ENCODE assay signal across 9 cellular contexts in the genomic region with DNA sequence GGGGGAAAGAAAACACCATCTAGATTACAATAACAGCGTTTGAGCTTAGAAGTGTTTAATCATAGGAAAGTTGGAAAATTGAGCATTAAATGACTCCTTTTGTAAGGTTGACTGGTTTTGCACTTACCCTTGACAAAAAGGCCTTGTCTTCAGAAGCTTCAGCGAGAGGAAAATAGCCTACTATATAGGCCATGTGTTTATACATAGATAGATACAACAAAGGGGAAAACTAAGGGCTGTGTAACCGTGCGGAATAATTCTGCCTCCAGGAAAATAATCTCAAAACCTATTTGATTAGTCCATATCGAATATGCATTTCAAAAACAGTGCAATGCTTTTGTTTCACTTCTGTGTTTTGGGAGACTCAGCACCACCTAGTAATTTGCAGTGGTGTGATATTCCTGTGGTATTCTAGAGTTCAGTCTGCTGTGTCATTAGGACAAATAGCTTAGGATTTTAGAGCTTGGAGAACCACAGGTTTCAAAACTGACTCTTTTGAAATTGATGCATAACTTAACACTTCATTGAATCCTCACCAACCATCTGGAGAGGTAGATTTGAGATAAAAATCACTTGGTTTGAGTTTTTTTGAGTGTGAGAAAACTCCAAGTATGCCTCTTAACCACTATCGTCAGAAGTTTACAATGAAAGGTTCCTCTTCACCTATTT. TPM values are rescaled to one million over a fixed set of nuclear protein-coding genes. Genes with fewer than 3 reads are reported as not detected.
DNase-seq lines count a peak whose midpoint lies in the region; FAIRE-seq and TF ChIP-seq lines count a peak whose summit lies in the region.
"Had no signal": no experiment of that assay in that cellular context is flagged by ENCODE, and none has a peak within 500 bp of the region (broad histone marks: within the 10 kb centered on the region; RNA-seq: fewer than 3 reads in every experiment).

No MANE protein-coding gene starts in this region.

- H3T11ph ChIP-seq in H9 (ENCODE audit: low read length) = no peak overlapping the region

- H3K9me3 ChIP-seq in A673 (ENCODE audit: low read depth, low read length, poor library complexity, severe bottlenecking) (no peaks in the 10 kb centered on the region), H9 (ENCODE audit: control insufficient read depth, low read depth, low read length) (no peaks in the 10 kb centered on the region), astrocyte (ENCODE audit: insufficient read depth, low read depth, low read length) (no peaks in the 10 kb centered on the region)

- H3K9ac ChIP-seq in H9 (ENCODE audit: extremely low read depth, insufficient read length, low read length) (no peak overlapping the region), astrocyte (ENCODE audit: low read length) (peak overlapping the region; percentile 93), mesendoderm (ENCODE audit: low read length) (peak overlapping the region; percentile 73)

- H3K27me3 Mint-ChIP-seq in H9 (ENCODE audit: low read depth) = peaks cover 55% of the 10 kb centered on the region
- no peaks in the 10 kb centered on the region for H3K27me3 Mint-ChIP-seq in astrocyte (ENCODE audit: low read depth, unreplicated experiment)
- peaks cover 10% of the 10 kb centered on the region for H3K27me3 Mint-ChIP-seq in glutamatergic neuron (ENCODE audit: unreplicated experiment)

- H4K20me1 ChIP-seq in H9 (ENCODE audit: control insufficient read depth, insufficient read depth, insufficient read length) = no peaks in the 10 kb centered on the region
- peaks cover 21% of the 10 kb centered on the region for H4K20me1 ChIP-seq in astrocyte (ENCODE audit: insufficient read depth, low read length)

- POLR2A ChIA-PET in A673 (lab: Charles Lee; ENCODE audit: low non-redundant PET) = no interaction called here

- H3K23ac ChIP-seq in H9 (ENCODE audit: insufficient read length, low read depth, low read length) (no peak overlapping the region), mesendoderm (ENCODE audit: low read length) (no peak overlapping the region)

- H4K5ac ChIP-seq in H9 (ENCODE audit: insufficient read length, low read depth, low read length) (no peak overlapping the region), mesendoderm (ENCODE audit: low read length) (peak overlapping the region; percentile 64)

- H3K56ac ChIP-seq in H9 (ENCODE audit: insufficient read length, low read depth, low read length) = no peak overlapping the region
- peak overlapping the region; percentile 95 for H3K56ac ChIP-seq in mesendoderm (ENCODE audit: low read length)

- H2AK5ac ChIP-seq in H9 (ENCODE audit: insufficient read length, low read length) (no peak overlapping the region), mesendoderm (ENCODE audit: low read length) (peak overlapping the region; percentile 86)

- H3K36me3 Mint-ChIP-seq in H9 (ENCODE audit: insufficient read depth in 1 of 3, low read depth in 3 of 3) (peaks cover 0 to 2% (median 0%) of the 10 kb centered on the region in 3 experiments; a peak in 1 of 7 replicates), astrocyte (ENCODE audit: low read depth, unreplicated experiment) (peaks cover 13% of the 10 kb centered on the region), glutamatergic neuron (ENCODE audit: unreplicated experiment) (no peaks in the 10 kb centered on the region)

- H3K9me3 Mint-ChIP-seq in H9 (no peaks in the 10 kb centered on the region), astrocyte (ENCODE audit: unreplicated experiment) (no peaks in the 10 kb centered on the region), glutamatergic neuron (ENCODE audit: unreplicated experiment) (peaks cover 7% of the 10 kb centered on the region)

- H3K4me1 Mint-ChIP-seq in H9 (peaks cover 25 to 31% of the 10 kb centered on the region in 2 experiments), astrocyte (ENCODE audit: low read depth, unreplicated experiment) (peaks cover 40% of the 10 kb centered on the region), glutamatergic neuron (ENCODE audit: low read depth, unreplicated experiment) (peaks cover 8% of the 10 kb centered on the region)

- H3K27ac Mint-ChIP-seq in H9 (no peak overlapping the region), astrocyte (ENCODE audit: unreplicated experiment) (peak overlapping the region; percentile 88), glutamatergic neuron (ENCODE audit: unreplicated experiment) (no peak overlapping the region)

- no peak overlapping the region for H3K18ac ChIP-seq in H9 (ENCODE audit: insufficient read length, low read depth, low read length)
- H3K18ac ChIP-seq in mesendoderm (ENCODE audit: low read length) = peak overlapping the region; percentile 33

- H2BK20ac ChIP-seq in H9 (ENCODE audit: low read depth, low read length, poor library complexity, severe bottlenecking) = no peak overlapping the region

- H3K4me2 ChIP-seq in H9 (ENCODE audit: insufficient read depth, insufficient read length, low read length) (peak overlapping the region; percentile 80), astrocyte (ENCODE audit: low read length) (peak overlapping the region; percentile 96), mesendoderm (ENCODE audit: low read length) (peak overlapping the region; percentile 64)

- intact Hi-C loops in A673 (cut with micrococcal nuclease; ENCODE audit: unreplicated experiment) = no loop called here

- H2AFZ ChIP-seq in H9 (ENCODE audit: low read length) (no peak overlapping the region), astrocyte (ENCODE audit: low read depth, low read length) (no peak overlapping the region)

- BruUV-seq in A673 (replicated peaks; lab: Mats Ljungman, UMichigan) = TSS peak; percentile 50

- H3K14ac ChIP-seq in H9 (ENCODE audit: insufficient read depth, low read length) = no peak overlapping the region

- no peak overlapping the region for H4K91ac ChIP-seq in H9 (ENCODE audit: insufficient read length, low read depth, low read length)

- no peaks in the 10 kb centered on the region for H3K79me2 ChIP-seq in H9 (ENCODE audit: insufficient read depth, low read length)
- peaks cover 68% of the 10 kb centered on the region for H3K79me2 ChIP-seq in astrocyte (ENCODE audit: insufficient read depth, low read length)
- H3K79me2 ChIP-seq in mesendoderm (ENCODE audit: control insufficient read depth, insufficient read depth, low read length) = peaks cover 20% of the 10 kb centered on the region

- no peaks in the 10 kb centered on the region for H3K36me3 ChIP-seq in A673 (ENCODE audit: insufficient read depth, low read length, poor library complexity, severe bottlenecking)
- peaks cover 9% of the 10 kb centered on the region for H3K36me3 ChIP-seq in astrocyte (ENCODE audit: insufficient read depth, low read length)
- H3K36me3 ChIP-seq in mesendoderm (ENCODE audit: control insufficient read depth, insufficient read depth, low read length) = peaks cover 1% of the 10 kb centered on the region

- CTCF ChIA-PET in A673 (lab: Charles Lee) = no interaction called here

- peak overlapping the region; percentile 57 for H3K27ac ChIP-seq in A673 (ENCODE audit: low read depth, low read length, poor library complexity, severe bottlenecking)
- no peak overlapping the region for H3K27ac ChIP-seq in H9 (ENCODE audit: insufficient read length, low read depth, low read length)
- H3K27ac ChIP-seq in astrocyte (ENCODE audit: low read depth, low read length) = peak overlapping the region; percentile 67
- H3K27ac ChIP-seq in mesendoderm (ENCODE audit: low read depth, low read length) = no peak overlapping the region

- H3K4me3 Mint-ChIP-seq in H9 (peak overlapping the region; percentile 76 to 87; a peak in 3 of 5 replicates), astrocyte (ENCODE audit: unreplicated experiment) (peak overlapping the region; percentile 93), glutamatergic neuron (ENCODE audit: unreplicated experiment) (no peak overlapping the region)

- H3K79me1 ChIP-seq in H9 (ENCODE audit: insufficient read depth, low read depth, low read length, poor library complexity, severe bottlenecking) = no peaks in the 10 kb centered on the region
- peaks cover 14% of the 10 kb centered on the region for H3K79me1 ChIP-seq in mesendoderm (ENCODE audit: low read length)

- no peak for DNase-seq in A673 (ENCODE audit: low spot score)
- no peak for DNase-seq in H9
- DNase-seq in astrocyte (ENCODE audit: low read depth) = peak; percentile 88
- no peak for DNase-seq in mesendoderm
- DNase-seq in Ammon's horn (ENCODE audit: low spot score) = no peak
- no peak for DNase-seq in glutamatergic neuron
- DNase-seq in NCI-H1105 treated with DMSO at 0.1 percent for 48 hours (lab: John Stamatoyannopoulos, UW) = no peak
- DNase-seq in Kasumi-1 (lab: John Stamatoyannopoulos, UW) = no peak
- DNase-seq: midbrain had no signal

- H3K4me1 ChIP-seq in A673 (ENCODE audit: insufficient read depth, low read length, poor library complexity, severe bottlenecking) (peaks cover 9% of the 10 kb centered on the region), H9 (ENCODE audit: insufficient read depth, low read length) (peaks cover 3% of the 10 kb centered on the region; the same call in 1 of the 2 replicates), astrocyte (ENCODE audit: insufficient read depth, low read length) (peaks cover 31% of the 10 kb centered on the region), mesendoderm (ENCODE audit: control insufficient read depth, low read depth, low read length) (peaks cover 12% of the 10 kb centered on the region)

- peak; percentile 65 for FAIRE-seq in astrocyte (lab: Jason Lieb, UNC)

- peak overlapping the region; percentile 66 for H3K4me3 ChIP-seq in A673 (ENCODE audit: low read depth, low read length, poor library complexity, severe bottlenecking)
- H3K4me3 ChIP-seq in astrocyte (ENCODE audit: insufficient read depth, low read depth, low read length) = peak overlapping the region; percentile 73
- peak overlapping the region; percentile 66 for H3K4me3 ChIP-seq in mesendoderm (ENCODE audit: low read length)

- peaks cover 15% of the 10 kb centered on the region for H3K23me2 ChIP-seq in H9 (ENCODE audit: insufficient read length, low read depth, low read length, poor library complexity, severe bottlenecking)

- H2BK5ac ChIP-seq in H9 (ENCODE audit: insufficient read length, low read length) = no peak overlapping the region
- peak overlapping the region; percentile 63 for H2BK5ac ChIP-seq in mesendoderm (ENCODE audit: low read length)

- H3K27me3 ChIP-seq in A673 (replicated peaks; ENCODE audit: insufficient read depth, low read depth, low read length, poor library complexity) (no peaks in the 10 kb centered on the region), H9 (ENCODE audit: insufficient read depth, low read length) (no peaks in the 10 kb centered on the region), astrocyte (ENCODE audit: insufficient read depth, low read length) (no peaks in the 10 kb centered on the region), mesendoderm (ENCODE audit: insufficient read depth, low read length, poor library complexity) (no peaks in the 10 kb centered on the region)

- H2BK120ac ChIP-seq in H9 (ENCODE audit: low read depth, low read length, poor library complexity, severe bottlenecking) (no peak overlapping the region), mesendoderm (ENCODE audit: low read depth, low read length) (peak overlapping the region; percentile 46)

- H4K8ac ChIP-seq in H9 (replicated peaks; ENCODE audit: insufficient read length, low read depth, low read length) (no peak overlapping the region), mesendoderm (ENCODE audit: low read depth, low read length) (no peak overlapping the region)

- H2BK15ac ChIP-seq in H9 (ENCODE audit: low read depth, low read length) = no peak overlapping the region
- H2BK15ac ChIP-seq in mesendoderm (replicated peaks; ENCODE audit: low read depth) = no peak overlapping the region

- TF ChIP-seq CTCF in A673 (conservative IDR thresholded peaks at IDR 0.05; ENCODE audit: low read depth, low read length) (no peak), H9 (conservative IDR thresholded peaks at IDR 0.05) (no peak), astrocyte (IDR thresholded peaks at IDR 0.05; ENCODE audit: insufficient read depth, low read depth, low read length) (no peak), glutamatergic neuron (IDR thresholded peaks at IDR 0.05; ENCODE audit: partially characterized antibody, unreplicated experiment) (no peak)

- WGBS in H9 (ENCODE audit: extremely low coverage, insufficient read length, low lambda C conversion rate) = no CpG with 5 or more reads among the region's 6 CpGs
- WGBS in mesendoderm (ENCODE audit: extremely low coverage, insufficient coverage, low lambda C conversion rate) = no CpG with 5 or more reads among the region's 6 CpGs

- no peak overlapping the region for H2BK12ac ChIP-seq in H9 (ENCODE audit: insufficient read length, low read depth, low read length)

- no peak overlapping the region for H3K4ac ChIP-seq in H9 (ENCODE audit: low read depth, low read length)
- H3K4ac ChIP-seq in mesendoderm (ENCODE audit: low read depth, low read length) = no peak overlapping the region

RNA-seq across cellular contexts. Expression of gene ARHGAP31, which starts 1.8 kb away (rescaled TPM):
- total RNA-seq in A673 (2021) = 7.8 and 12.0 TPM in 2 replicates
- total RNA-seq in H9 (2021) = 2.2 and 2.4 TPM in 2 replicates
- total RNA-seq in astrocyte = 48.1 and 58.8 TPM in 2 replicates
- 2.5 TPM for polyA plus RNA-seq in mesendoderm (2013, experiment 1 of 2)
- 2.4 TPM for polyA plus RNA-seq in mesendoderm (2013, experiment 2 of 2)
- total RNA-seq in glutamatergic neuron (ENCODE audit: unreplicated experiment) = 0.20 TPM

RNA-seq across cellular contexts. Expression of gene B4GALT4, which starts 55.3 kb away (rescaled TPM):
- total RNA-seq in A673 (2021) (9.9 and 10.8 TPM in 2 replicates), H9 (2021) (43.3 and 46.5 TPM in 2 replicates), astrocyte (36.7 and 45.4 TPM in 2 replicates), glutamatergic neuron (ENCODE audit: unreplicated experiment) (24.3 TPM)
- 16.6 TPM for polyA plus RNA-seq in mesendoderm (2013, experiment 1 of 2)
- polyA plus RNA-seq in mesendoderm (2013, experiment 2 of 2) = 17.0 TPM

Comparison
In these comparisons a context has a peak if more than half of its experiments do, and no peak if none do; other contexts are left out.
1. H3K27ac ChIP-seq: peak in A673 (single experiment) and astrocyte (single experiment); none in H9 (single experiment) and mesendoderm (single experiment).
2. Peak in every context shown above with its lines, with median percentiles within 50 percentile points of each other: H3K4me3 ChIP-seq and H3K4me2 ChIP-seq.